1 cellular context compared by ENCODE assay signal in genomic region chr13:114341003-114341777, GRCh38.
TF ChIP-seq lines count a peak whose summit lies in the region.

No MANE protein-coding gene starts in this region.

TF ChIP-seq in GM23338, 12 proteins besides CTCF, POLR2A, EP300 and RAD21 (continued from another document):
- TF ChIP-seq REST (IDR thresholded peaks at IDR 0.05; ENCODE audit: unreplicated experiment) = no peak
- TF ChIP-seq CREB1 (CRISPR knock-in tag; IDR thresholded peaks at IDR 0.05; ENCODE audit: low read depth) = no peak
- no peak for TF ChIP-seq ZNF114 (CRISPR knock-in tag; IDR thresholded peaks at IDR 0.05)
- TF ChIP-seq STAT1 (IDR thresholded peaks at IDR 0.05; ENCODE audit: unreplicated experiment) = no peak
- TF ChIP-seq EZH2phosphoT487 (IDR thresholded peaks at IDR 0.05; ENCODE audit: unreplicated experiment) = no peak
- TF ChIP-seq ETS1 (IDR thresholded peaks at IDR 0.05) = no peak
- TF ChIP-seq JUNB (IDR thresholded peaks at IDR 0.05; ENCODE audit: unreplicated experiment) = no peak
- TF ChIP-seq EZH2 (IDR thresholded peaks at IDR 0.05; ENCODE audit: low read depth, unreplicated experiment) = no peak
- no peak for TF ChIP-seq POLR2AphosphoS5 (IDR thresholded peaks at IDR 0.05; ENCODE audit: low read depth)
- no peak for TF ChIP-seq ZNF331 (CRISPR knock-in tag; IDR thresholded peaks at IDR 0.05; ENCODE audit: low read depth)
TF ChIP-seq in GM23338: peak in this region for 0.
